22 cellular contexts compared by ENCODE assay signal in genomic region chr7:20327047-20327446, GRCh38. TPM values are rescaled to one million over a fixed set of nuclear protein-coding genes. Genes with fewer than 3 reads are reported as not detected.
DNase-seq lines count a peak whose midpoint lies in the region; ATAC-seq and TF ChIP-seq lines count a peak whose summit lies in the region.
"Had no signal": no experiment of that assay in that cellular context is flagged by ENCODE, and none has a peak within 500 bp of the region (broad histone marks: within the 10 kb centered on the region; RNA-seq: fewer than 3 reads in every experiment).

No MANE protein-coding gene starts in this region.

- peak; percentile 50 for ATAC-seq in omental fat pad (ENCODE audit: low FRiP score)
- ATAC-seq in activated CD8-positive, alpha-beta T cell treated with anti-CD3 and anti-CD28 coated beads, Interleukin-2, amount 10 ng/mL, durations not matched to agents 7 days and 5 days: no peak
- ATAC-seq: foreskin keratinocyte had no signal

- intact Hi-C loops in esophagus squamous epithelium (cut with DNase I): no loop called here

- H3K27ac ChIP-seq in SK-N-SH (ENCODE audit: low read depth in 2 of 2, low read length in 1 of 2): peak overlapping the region in 1 of 2 experiments; percentile 21; a peak in 2 of 4 replicates
- no peak overlapping the region for H3K27ac ChIP-seq in esophagus squamous epithelium
- H3K27ac ChIP-seq: ascending aorta, dorsolateral prefrontal cortex, foreskin keratinocyte, vagina had no signal

- peaks cover 18% of the 10 kb centered on the region for H3K4me1 Mint-ChIP-seq in activated CD8-positive, alpha-beta T cell treated with anti-CD3 and anti-CD28 coated beads, Interleukin-2, amount 10 ng/mL, durations not matched to agents 7 days and 5 days (ENCODE audit: low read depth)

- no peak overlapping the region for H3K9ac ChIP-seq in SK-N-SH

- no peak overlapping the region for H3K4me2 ChIP-seq in SK-N-SH

- H3K9me3 ChIP-seq in SK-N-SH (no peaks in the 10 kb centered on the region), esophagus squamous epithelium (no peaks in the 10 kb centered on the region)
- H3K9me3 ChIP-seq: ascending aorta, vagina had no signal

- H3K36me3 ChIP-seq in SK-N-SH (replicated peaks in 1 of 2; ENCODE audit: control insufficient read depth in 1 of 2, insufficient read depth in 2 of 2, low read length in 1 of 2): no peaks in the 10 kb centered on the region
- no peaks in the 10 kb centered on the region for H3K36me3 ChIP-seq in esophagus squamous epithelium
- H3K36me3 ChIP-seq: ascending aorta, vagina had no signal

- no peak overlapping the region for H2AFZ ChIP-seq in SK-N-SH (ENCODE audit: low read depth)

- TF ChIP-seq POLR2A in esophagus squamous epithelium (IDR thresholded peaks at IDR 0.05): no peak

- no peaks in the 10 kb centered on the region for H3K36me3 Mint-ChIP-seq in activated CD8-positive, alpha-beta T cell treated with anti-CD3 and anti-CD28 coated beads, Interleukin-2, amount 10 ng/mL, durations not matched to agents 7 days and 5 days (ENCODE audit: low read depth)
- H3K36me3 Mint-ChIP-seq: naive B cell had no signal

- DNase-seq in EL: peak; percentile 22
- no peak for DNase-seq in SK-N-SH
- peak; percentile 15 for DNase-seq in fibroblast of gingiva (ENCODE audit: low read depth)
- no peak for DNase-seq in omental fat pad (ENCODE audit: low spot score)
- DNase-seq in esophagus squamous epithelium (lab: John Stamatoyannopoulos, UW): no peak
- DNase-seq in activated CD8-positive, alpha-beta T cell treated with anti-CD3 and anti-CD28 coated beads, Interleukin-2, amount 10 ng/mL, durations not matched to agents 7 days and 5 days: no peak
- DNase-seq in RPMI8226: no peak
- DNase-seq in T1000 (lab: John Stamatoyannopoulos, UW): no peak
- DNase-seq: activated CD4-positive, alpha-beta T cell treated with anti-CD3 and anti-CD28 coated beads for 4 hours; activated CD8-positive, alpha-beta memory T cell treated with anti-CD3 and anti-CD28 coated beads, Interleukin-2, amount 50 U/mL, for 48 hours; dorsolateral prefrontal cortex; H7; KG1; naive B cell; NCI-H1092 treated with DMSO at 0.1 percent for 48 hours; NCI-H69; small intestine; stimulated activated CD4-positive, alpha-beta T cell treated with anti-CD3 and anti-CD28 coated beads, Interleukin-4, amount 100 ng/mL, for 24 hours had no signal

- no peak for TF ChIP-seq RAD21 in SK-N-SH (IDR thresholded peaks at IDR 0.05; ENCODE audit: low read length)

- peaks cover 0 to 10% of the 10 kb centered on the region in 2 experiments; a peak in 3 of 4 replicates for H3K4me1 ChIP-seq in SK-N-SH (ENCODE audit: control insufficient read depth in 1 of 2, insufficient read depth in 2 of 2, low read depth in 1 of 2, low read length in 1 of 2)
- H3K4me1 ChIP-seq in esophagus squamous epithelium: peaks cover 0 to 30% (median 3%) of the 10 kb centered on the region in 3 donors

- WGBS in SK-N-SH (ENCODE audit: low lambda C conversion rate): 53% methylated on average over 1 of the region's 1 CpG
- WGBS in esophagus squamous epithelium, 2 donors: 13 to 45% methylated on average over 1 of the region's 1 CpG

- no peak overlapping the region for H3K4me3 Mint-ChIP-seq in activated CD8-positive, alpha-beta T cell treated with anti-CD3 and anti-CD28 coated beads, Interleukin-2, amount 10 ng/mL, durations not matched to agents 7 days and 5 days

- peaks cover 37% of the 10 kb centered on the region for H3K27me3 Mint-ChIP-seq in activated CD8-positive, alpha-beta T cell treated with anti-CD3 and anti-CD28 coated beads, Interleukin-2, amount 10 ng/mL, durations not matched to agents 7 days and 5 days (ENCODE audit: low read depth)

- POLR2A ChIA-PET in SK-N-SH (lab: Yijun Ruan, JAX): no interaction called here
- POLR2A ChIA-PET in activated CD8-positive, alpha-beta T cell treated with anti-CD3 and anti-CD28 coated beads, Interleukin-2, amount 10 ng/mL, durations not matched to agents 7 days and 5 days (lab: Charles Lee): no interaction called here

- CTCF ChIA-PET in SK-N-SH (lab: Yijun Ruan, JAX): interaction anchor here (0.7 to 3.0 kb wide), 3 partner anchors 16 to 271 kb away, joined by 3 to 21 read pairs (median 4); no protein-coding TSS in a partner anchor
- CTCF ChIA-PET in activated CD8-positive, alpha-beta T cell treated with anti-CD3 and anti-CD28 coated beads, Interleukin-2, amount 10 ng/mL, durations not matched to agents 7 days and 5 days (lab: Charles Lee): interaction anchor here (1.4 to 1.7 kb wide), 2 partner anchors 11 to 572 kb away, joined by 3 read pairs; no protein-coding TSS in a partner anchor

- H3K4me3 ChIP-seq in SK-N-SH (ENCODE audit: low read depth in 2 of 2, low read length in 1 of 2) (no peak overlapping the region), esophagus squamous epithelium (no peak overlapping the region)
- H3K4me3 ChIP-seq: ascending aorta, dorsolateral prefrontal cortex, vagina had no signal

- H3K79me2 ChIP-seq in SK-N-SH (ENCODE audit: insufficient read depth): no peaks in the 10 kb centered on the region

- no peaks in the 10 kb centered on the region for H3K27me3 ChIP-seq in SK-N-SH (ENCODE audit: insufficient read depth)
- H3K27me3 ChIP-seq in esophagus squamous epithelium: peaks cover 0 to 6% (median 0%) of the 10 kb centered on the region in 4 donors
- H3K27me3 ChIP-seq: ascending aorta, dorsolateral prefrontal cortex, foreskin keratinocyte, vagina had no signal

- H4K20me1 ChIP-seq in SK-N-SH (ENCODE audit: insufficient read depth): no peaks in the 10 kb centered on the region

- TF ChIP-seq EP300 in SK-N-SH (IDR thresholded peaks at IDR 0.05; ENCODE audit: borderline replicate concordance in 1 of 2, low read depth in 1 of 2, low read length in 1 of 2): peak in 1 of 2 experiments; percentile 26; a peak in 1 of 4 replicates

- H3K9me2 ChIP-seq in SK-N-SH: no peaks in the 10 kb centered on the region

- no peaks in the 10 kb centered on the region for H3K9me3 Mint-ChIP-seq in activated CD8-positive, alpha-beta T cell treated with anti-CD3 and anti-CD28 coated beads, Interleukin-2, amount 10 ng/mL, durations not matched to agents 7 days and 5 days (ENCODE audit: insufficient read depth)
- H3K9me3 Mint-ChIP-seq: naive B cell had no signal

- peaks cover 25% of the 10 kb centered on the region for H3F3A ChIP-seq in SK-N-SH (replicated peaks; ENCODE audit: insufficient read depth)

- TF ChIP-seq CTCF in SK-N-SH (IDR thresholded peaks at IDR 0.05) (no peak), omental fat pad (IDR thresholded peaks at IDR 0.05) (no peak), esophagus squamous epithelium (IDR thresholded peaks at IDR 0.05) (no peak)

- H3K27ac Mint-ChIP-seq in activated CD8-positive, alpha-beta T cell treated with anti-CD3 and anti-CD28 coated beads, Interleukin-2, amount 10 ng/mL, durations not matched to agents 7 days and 5 days: no peak overlapping the region
- H3K27ac Mint-ChIP-seq: naive B cell had no signal

TF ChIP-seq in SK-N-SH, 30 proteins besides CTCF, POLR2A, EP300 and RAD21 (continues in another document):
- TF ChIP-seq RXRA (IDR thresholded peaks at IDR 0.05; ENCODE audit: borderline replicate concordance, low read depth) (peak; percentile 45; the same call in 1 of the 2 replicates), RFX5 (IDR thresholded peaks at IDR 0.05; ENCODE audit: low read length) (no peak), ZBTB33 (IDR thresholded peaks at IDR 0.05; ENCODE audit: borderline replicate concordance, low read depth) (no peak), IRF3 (IDR thresholded peaks at IDR 0.05; ENCODE audit: low read depth, low read length) (no peak), JUND (IDR thresholded peaks at IDR 0.05) (peak; percentile 73), TCF12 (IDR thresholded peaks at IDR 0.05) (peak; percentile 66), USF2 (IDR thresholded peaks at IDR 0.05; ENCODE audit: borderline replicate concordance, low read depth, low read length) (no peak)

RNA-seq across cellular contexts. Expression of gene ITGB8, which starts 3.7 kb away (rescaled TPM):
- polyA plus RNA-seq in SK-N-SH (2012; rRNA removed): 0.62 and 0.99 TPM in 2 replicates
- polyA plus RNA-seq in SK-N-SH (2012; cell fraction: cytosol; rRNA removed): 0.81 and 0.82 TPM in 2 replicates
- 1.2 and 2.0 TPM in 2 replicates for polyA plus RNA-seq in SK-N-SH (2012; cell fraction: nucleus; rRNA removed)
- total RNA-seq in omental fat pad (10 to 100 TPM in 3 of 4 donors, 1 to 10 TPM in 1; 3.9 to 70.2 (median 16.5) TPM), esophagus squamous epithelium (10 to 100 TPM; 23.5 to 30.6 (median 27.4) TPM)
- not detected for total RNA-seq in activated CD8-positive, alpha-beta T cell treated with anti-CD3 and anti-CD28 coated beads, Interleukin-2, amount 10 ng/mL, durations not matched to agents 7 days and 5 days
- total RNA-seq: OCI-LY7 had no signal

Comparison
In these comparisons a context has a peak if more than half of its experiments do, and no peak if none do; other contexts are left out.
1. DNase-seq: peak in EL (single experiment) and fibroblast of gingiva (single experiment); none in SK-N-SH (single experiment), omental fat pad (single experiment), esophagus squamous epithelium (single experiment), activated CD8-positive, alpha-beta T cell treated with anti-CD3 and anti-CD28 coated beads, Interleukin-2, amount 10 ng/mL, durations not matched to agents 7 days and 5 days (single experiment), RPMI8226 (single experiment) and T1000 (single experiment).
2. RNA of gene ITGB8, which starts 3.7 kb away (total RNA-seq): 23.5 to 30.6 TPM in esophagus squamous epithelium and 3.9 to 70.2 TPM in omental fat pad; not detected in activated CD8-positive, alpha-beta T cell treated with anti-CD3 and anti-CD28 coated beads, Interleukin-2, amount 10 ng/mL, durations not matched to agents 7 days and 5 days; every median in the first group is over 4 times any median in the second.